7 cellular contexts compared by ENCODE assay signal in the genomic region with DNA sequence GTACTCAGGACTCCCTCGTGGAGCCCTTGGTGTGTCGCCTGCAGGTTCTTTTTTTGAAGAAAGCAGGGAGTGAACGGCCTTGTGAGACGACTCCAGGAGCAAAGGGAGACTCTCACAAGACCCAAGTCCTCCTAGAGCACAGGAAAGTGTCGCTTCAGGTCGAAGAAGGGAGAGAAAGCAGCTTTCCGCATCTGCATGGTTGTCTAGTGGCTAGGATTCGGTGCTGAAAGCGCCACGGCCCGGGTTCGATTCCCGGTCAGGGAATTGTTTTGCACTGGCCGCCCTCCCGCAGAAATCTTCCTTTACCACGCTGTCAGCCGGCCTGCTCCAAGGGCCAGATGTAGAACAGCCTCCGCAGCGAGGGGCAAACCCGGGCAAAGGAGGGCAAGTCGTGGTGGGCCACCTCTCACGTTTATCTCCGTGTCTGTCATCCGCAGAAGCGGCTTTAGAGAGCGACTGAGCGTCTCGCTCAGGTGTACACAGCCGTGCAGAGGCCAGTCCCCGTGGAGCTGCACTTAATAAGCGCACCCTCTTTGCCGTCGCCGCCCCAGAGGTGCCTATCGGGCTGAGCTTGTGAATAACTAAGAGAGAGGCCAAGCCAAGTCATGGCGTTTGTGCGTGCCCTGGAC.
DNase-seq lines count a peak whose midpoint lies in the region; ATAC-seq and TF ChIP-seq lines count a peak whose summit lies in the region.
"Not testable (repeated sequence)": the region's sequence is repeated elsewhere in the genome, so short reads cannot be mapped to it uniquely, and the experiment has no call there.

No MANE protein-coding gene starts in this region.

- H3K9me3 ChIP-seq in BE2C, result not testable (repeated sequence)

- POLR2A ChIA-PET in activated CD4-positive, alpha-beta T cell treated with anti-CD3 and anti-CD28 coated beads for 36 hours (lab: Charles Lee), result not testable (repeated sequence)

- TF ChIP-seq CTCF in BE2C (IDR thresholded peaks at IDR 0.05; ENCODE audit: low read depth, low read length); HFFc6 (IDR thresholded peaks at IDR 0.05); glutamatergic neuron (IDR thresholded peaks at IDR 0.05; ENCODE audit: partially characterized antibody, unreplicated experiment): not testable (repeated sequence)

- intact Hi-C loops in activated CD4-positive, alpha-beta T cell treated with anti-CD3 and anti-CD28 coated beads for 36 hours (cut with DNase I, micrococcal nuclease); posterior vena cava (cut with DNase I): not testable (repeated sequence)

- H3K4me1 Mint-ChIP-seq in HFFc6 (ENCODE audit: low read depth); activated CD4-positive, alpha-beta T cell treated with anti-CD3 and anti-CD28 coated beads for 36 hours; glutamatergic neuron (ENCODE audit: low read depth, unreplicated experiment); stimulated activated effector memory CD8-positive, alpha-beta T cell treated with anti-CD3 and anti-CD28 coated beads, Interleukin-12 subunit alpha, Interleukin-12 subunit beta, amount 100 ng/mL, for 72 hours: not testable (repeated sequence)

- H3K27ac Mint-ChIP-seq in HFFc6; activated CD4-positive, alpha-beta T cell treated with anti-CD3 and anti-CD28 coated beads for 36 hours; glutamatergic neuron (ENCODE audit: unreplicated experiment): not testable (repeated sequence)
- peak overlapping the region; percentile 70 for H3K27ac Mint-ChIP-seq in stimulated activated effector memory CD8-positive, alpha-beta T cell treated with anti-CD3 and anti-CD28 coated beads, Interleukin-12 subunit alpha, Interleukin-12 subunit beta, amount 100 ng/mL, for 72 hours

- CTCF ChIA-PET in activated CD4-positive, alpha-beta T cell treated with anti-CD3 and anti-CD28 coated beads for 36 hours (lab: Charles Lee), result not testable (repeated sequence)

- H3K4me3 Mint-ChIP-seq in HFFc6, result peak overlapping the region; percentile 45; the same call in 1 of the 2 replicates
- peak overlapping the region; percentile 16 for H3K4me3 Mint-ChIP-seq in activated CD4-positive, alpha-beta T cell treated with anti-CD3 and anti-CD28 coated beads for 36 hours
- H3K4me3 Mint-ChIP-seq in glutamatergic neuron (ENCODE audit: unreplicated experiment), result peak overlapping the region; percentile 76
- not testable (repeated sequence) for H3K4me3 Mint-ChIP-seq in stimulated activated effector memory CD8-positive, alpha-beta T cell treated with anti-CD3 and anti-CD28 coated beads, Interleukin-12 subunit alpha, Interleukin-12 subunit beta, amount 100 ng/mL, for 72 hours

- peak; percentile 21 for DNase-seq in BE2C
- not testable (repeated sequence) for DNase-seq in HFFc6; glutamatergic neuron; stimulated activated effector memory CD8-positive, alpha-beta T cell treated with anti-CD3 and anti-CD28 coated beads, Interleukin-12 subunit alpha, Interleukin-12 subunit beta, amount 100 ng/mL, for 72 hours (ENCODE audit: low spot score in 2 of 2)
- peak; percentile 15 for DNase-seq in activated CD4-positive, alpha-beta T cell treated with anti-CD3 and anti-CD28 coated beads for 36 hours
- peak; percentile 11 for DNase-seq in astrocyte of the hippocampus (ENCODE audit: low read depth, low spot score)
- peak; percentile 51 for DNase-seq in posterior vena cava (ENCODE audit: low spot score)

- ATAC-seq in activated CD4-positive, alpha-beta T cell treated with anti-CD3 and anti-CD28 coated beads for 36 hours, result peak; percentile 58
- peak; percentile 26 for ATAC-seq in stimulated activated effector memory CD8-positive, alpha-beta T cell treated with anti-CD3 and anti-CD28 coated beads, Interleukin-12 subunit alpha, Interleukin-12 subunit beta, amount 100 ng/mL, for 72 hours

- H3K27me3 Mint-ChIP-seq in HFFc6 (ENCODE audit: insufficient read depth); activated CD4-positive, alpha-beta T cell treated with anti-CD3 and anti-CD28 coated beads for 36 hours; glutamatergic neuron (ENCODE audit: unreplicated experiment): not testable (repeated sequence)

- not testable (repeated sequence) for H3K9me3 Mint-ChIP-seq in HFFc6; activated CD4-positive, alpha-beta T cell treated with anti-CD3 and anti-CD28 coated beads for 36 hours (ENCODE audit: low read depth); glutamatergic neuron (ENCODE audit: unreplicated experiment); stimulated activated effector memory CD8-positive, alpha-beta T cell treated with anti-CD3 and anti-CD28 coated beads, Interleukin-12 subunit alpha, Interleukin-12 subunit beta, amount 100 ng/mL, for 72 hours

- peak overlapping the region; percentile 51 for H3K4me3 ChIP-seq in BE2C (ENCODE audit: low read depth, low read length)

- H3K27me3 ChIP-seq in BE2C, result not testable (repeated sequence)

- not testable (repeated sequence) for H3K4me1 ChIP-seq in BE2C

- H3K36me3 Mint-ChIP-seq in HFFc6 (ENCODE audit: low read depth); activated CD4-positive, alpha-beta T cell treated with anti-CD3 and anti-CD28 coated beads for 36 hours (ENCODE audit: low read depth); glutamatergic neuron (ENCODE audit: unreplicated experiment); stimulated activated effector memory CD8-positive, alpha-beta T cell treated with anti-CD3 and anti-CD28 coated beads, Interleukin-12 subunit alpha, Interleukin-12 subunit beta, amount 100 ng/mL, for 72 hours: not testable (repeated sequence)

- not testable (repeated sequence) for H3K36me3 ChIP-seq in BE2C
